In the genomic region with DNA sequence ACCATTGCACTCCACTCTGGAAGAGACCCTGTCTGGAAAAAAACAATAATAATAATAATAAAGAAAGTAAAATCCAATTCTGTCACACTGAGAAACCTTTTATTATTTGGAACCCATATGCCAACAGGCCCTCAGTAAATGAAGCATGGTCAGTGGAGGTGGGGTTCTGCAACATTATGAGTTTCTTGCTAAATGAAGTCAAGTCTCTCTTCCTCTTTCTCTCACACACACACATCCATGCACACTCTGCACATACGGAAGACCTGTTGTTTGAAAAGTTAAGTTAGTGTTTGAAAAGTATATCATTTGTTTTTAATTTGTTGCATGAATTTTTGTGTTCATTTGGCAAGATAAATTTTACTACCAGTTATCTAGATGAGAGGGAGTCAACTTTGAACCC, we compare ENCODE assay signal across 16 cellular contexts. TPM values are rescaled to one million over a fixed set of nuclear protein-coding genes. Genes with fewer than 3 reads are reported as not detected.
DNase-seq lines count a peak whose midpoint lies in the region; ATAC-seq and TF ChIP-seq lines count a peak whose summit lies in the region.
"Had no signal": no experiment of that assay in that cellular context is flagged by ENCODE, and none has a peak within 500 bp of the region (broad histone marks: within the 10 kb centered on the region; RNA-seq: fewer than 3 reads in every experiment).

No MANE protein-coding gene starts in this region.

- TF ChIP-seq POLR2A in GM18505 (IDR thresholded peaks at IDR 0.05; ENCODE audit: borderline replicate concordance, extremely low read depth, insufficient read depth, insufficient read length), result no peak
- TF ChIP-seq POLR2A in NB4 (IDR thresholded peaks at IDR 0.05; ENCODE audit: extremely low read depth, insufficient read length), result no peak
- TF ChIP-seq POLR2A in erythroblast (IDR thresholded peaks at IDR 0.05; ENCODE audit: low read length), result no peak

- no peaks in the 10 kb centered on the region for H3K36me3 ChIP-seq in naive thymus-derived CD4-positive, alpha-beta T cell (ENCODE audit: control insufficient read depth in 2 of 3, insufficient read depth in 3 of 3, low read length in 3 of 3)
- H3K36me3 ChIP-seq: gastroesophageal sphincter, neural progenitor cell, spleen had no signal

- no peak overlapping the region for H3K4me3 ChIP-seq in NB4 (ENCODE audit: low read depth, low read length)
- H3K4me3 ChIP-seq in naive thymus-derived CD4-positive, alpha-beta T cell (ENCODE audit: low read length), result no peak overlapping the region
- H3K4me3 ChIP-seq: gastroesophageal sphincter, neural progenitor cell, spleen had no signal

- intact Hi-C loops in naive thymus-derived CD4-positive, alpha-beta T cell (cut with micrococcal nuclease), result no loop called here

- H3K4me1 ChIP-seq in naive thymus-derived CD4-positive, alpha-beta T cell (ENCODE audit: control insufficient read depth in 2 of 2, insufficient read depth in 2 of 2, low read length in 2 of 2), result no peaks in the 10 kb centered on the region
- H3K4me1 ChIP-seq: neural progenitor cell had no signal

- H3K27me3 ChIP-seq in naive thymus-derived CD4-positive, alpha-beta T cell (ENCODE audit: control insufficient read depth in 2 of 2, insufficient read depth in 2 of 2, low read length in 2 of 2), result no peaks in the 10 kb centered on the region
- H3K27me3 ChIP-seq: gastroesophageal sphincter, neural progenitor cell, spleen had no signal

- no peaks in the 10 kb centered on the region for H3K36me3 Mint-ChIP-seq in naive thymus-derived CD4-positive, alpha-beta T cell
- H3K36me3 Mint-ChIP-seq in progenitor cell of endocrine pancreas (ENCODE audit: insufficient read depth), result no peaks in the 10 kb centered on the region

- peaks cover 7 to 35% (median 29%) of the 10 kb centered on the region in 5 donors for H3K27me3 Mint-ChIP-seq in naive thymus-derived CD4-positive, alpha-beta T cell
- peaks cover 5% of the 10 kb centered on the region for H3K27me3 Mint-ChIP-seq in progenitor cell of endocrine pancreas

- H3K27ac ChIP-seq in naive thymus-derived CD4-positive, alpha-beta T cell (ENCODE audit: low read depth, low read length), result no peak overlapping the region
- H3K27ac ChIP-seq: gastroesophageal sphincter, KMS-11, neural progenitor cell, spleen had no signal

- ATAC-seq in GM18505 (IDR thresholded peaks at IDR 0.05; ENCODE audit: unreplicated experiment), result peak; percentile 67
- ATAC-seq in GM21447 (IDR thresholded peaks at IDR 0.05; ENCODE audit: unreplicated experiment), result peak; percentile 56
- peak; percentile 64 for ATAC-seq in HG03095 (IDR thresholded peaks at IDR 0.05; ENCODE audit: unreplicated experiment)
- ATAC-seq in naive thymus-derived CD4-positive, alpha-beta T cell, result no peak
- ATAC-seq: gastroesophageal sphincter, left cardiac atrium had no signal

- no peaks in the 10 kb centered on the region for H3K9me3 ChIP-seq in naive thymus-derived CD4-positive, alpha-beta T cell (ENCODE audit: control insufficient read depth in 2 of 3, low read length in 3 of 3)
- H3K9me3 ChIP-seq: gastroesophageal sphincter, spleen had no signal

- CTCF ChIA-PET in naive thymus-derived CD4-positive, alpha-beta T cell (lab: Charles Lee), result no interaction called here

- TF ChIP-seq CTCF in NB4 (IDR thresholded peaks at IDR 0.05; ENCODE audit: low read depth, low read length) (no peak), progenitor cell of endocrine pancreas (IDR thresholded peaks at IDR 0.05; ENCODE audit: unreplicated experiment) (no peak)

- H3K4me3 Mint-ChIP-seq in naive thymus-derived CD4-positive, alpha-beta T cell, result no peak overlapping the region
- no peak overlapping the region for H3K4me3 Mint-ChIP-seq in progenitor cell of endocrine pancreas (ENCODE audit: low read depth)
- H3K4me3 Mint-ChIP-seq: neural progenitor cell had no signal

- no peaks in the 10 kb centered on the region for H3K9me3 Mint-ChIP-seq in naive thymus-derived CD4-positive, alpha-beta T cell
- H3K9me3 Mint-ChIP-seq in progenitor cell of endocrine pancreas (ENCODE audit: low read depth), result no peaks in the 10 kb centered on the region

- no peak overlapping the region for H3K27ac Mint-ChIP-seq in naive thymus-derived CD4-positive, alpha-beta T cell
- H3K27ac Mint-ChIP-seq in progenitor cell of endocrine pancreas, result no peak overlapping the region
- H3K27ac Mint-ChIP-seq: neural progenitor cell had no signal

- peaks cover 0 to 3% (median 0%) of the 10 kb centered on the region in 7 donors for H3K4me1 Mint-ChIP-seq in naive thymus-derived CD4-positive, alpha-beta T cell
- no peaks in the 10 kb centered on the region for H3K4me1 Mint-ChIP-seq in progenitor cell of endocrine pancreas (ENCODE audit: low read depth)

- DNase-seq in NB4 (ENCODE audit: low read depth) (peak; percentile 57), progenitor cell of endocrine pancreas (ENCODE audit: low spot score, unreplicated experiment) (no peak), erythroblast (lab: John Stamatoyannopoulos, UW) (no peak)
- DNase-seq in naive thymus-derived CD4-positive, alpha-beta T cell, result no peak
- DNase-seq in activated CD4-positive, CD25-positive, alpha-beta regulatory T cell (lab: John Stamatoyannopoulos, UW), result no peak
- DNase-seq: DMS53; effector CD8-positive, alpha-beta T cell; left cardiac atrium; spleen; trophoblast cell had no signal

- POLR2A ChIA-PET in naive thymus-derived CD4-positive, alpha-beta T cell (lab: Charles Lee), result no interaction called here

RNA-seq across cellular contexts. Expression of a gene that starts 27.8 kb away (rescaled TPM):
- not detected for total RNA-seq in naive thymus-derived CD4-positive, alpha-beta T cell
- polyA plus RNA-seq in naive thymus-derived CD4-positive, alpha-beta T cell, result not detected
- 9.6 and 11.7 TPM in 2 replicates for total RNA-seq in progenitor cell of endocrine pancreas
